5 cellular contexts compared by ENCODE assay signal in genomic region chr6:105968955-105969333, GRCh38.
"Had no signal": no experiment of that assay in that cellular context is flagged by ENCODE, and none has a peak within 500 bp of the region (broad histone marks: within the 10 kb centered on the region; RNA-seq: fewer than 3 reads in every experiment).

No MANE protein-coding gene starts in this region.

- H3K4me3 ChIP-seq: K562 had no signal

- H3K27ac Mint-ChIP-seq: IgD-negative memory B cell had no signal

- H3K4me3 Mint-ChIP-seq: IgD-negative memory B cell had no signal

- H3K27ac ChIP-seq: HL-60 had no signal

- H3K4me1 Mint-ChIP-seq: IgD-negative memory B cell had no signal

- DNase-seq: KBM-7, KG1 had no signal
